24 cellular contexts compared by ENCODE assay signal in genomic region chr15:49236869-49237268, GRCh38.
"Had no signal": no experiment of that assay in that cellular context is flagged by ENCODE, and none has a peak within 500 bp of the region (broad histone marks: within the 10 kb centered on the region; RNA-seq: fewer than 3 reads in every experiment).

No MANE protein-coding gene starts in this region.

- H3K4me3 ChIP-seq: heart left ventricle, left ventricle myocardium inferior, mucosa of descending colon, ovary, psoas muscle had no signal

- H3K4me1 ChIP-seq: psoas muscle had no signal

- H3K27me3 ChIP-seq: heart left ventricle, ovary had no signal

- H3K4me3 Mint-ChIP-seq: activated CD4-positive, alpha-beta memory T cell treated with anti-CD3 and anti-CD28 coated beads for 36 hours; activated CD4-positive, alpha-beta T cell treated with anti-CD3 and anti-CD28 coated beads for 36 hours; activated naive CD8-positive, alpha-beta T cell; activated T-helper 1 cell treated with anti-CD3 and anti-CD28 coated beads, Interleukin-12 subunit alpha, Interleukin-12 subunit beta, Interleukin-2, Interleukin-4 antibody, amounts not matched to agents 30 ng/mL and 10 ng/mL and 1 ng/mL, durations not matched to agents 14 hours and 24 hours and 36 hours; naive B cell; stimulated activated memory B cell treated with anti-CD40 and anti-IgM and Interleukin-4, amounts not matched to agents 10 μg/mL and 1 μg/mL and 100 μg/mL, for 72 hours had no signal

- H3K36me3 ChIP-seq: ovary had no signal

- ATAC-seq: activated CD4-positive, alpha-beta T cell treated with anti-CD3 and anti-CD28 coated beads for 36 hours; heart left ventricle; mucosa of descending colon; psoas muscle; right cardiac atrium; stimulated activated memory B cell treated with anti-CD40 and anti-IgM and Interleukin-4, amounts not matched to agents 10 μg/mL and 1 μg/mL and 100 μg/mL, for 72 hours had no signal

- H3K9me3 ChIP-seq: heart left ventricle, mucosa of descending colon, ovary, psoas muscle had no signal

- H3K27ac Mint-ChIP-seq: activated CD4-positive, alpha-beta memory T cell treated with anti-CD3 and anti-CD28 coated beads for 36 hours; activated CD4-positive, alpha-beta T cell treated with anti-CD3 and anti-CD28 coated beads for 36 hours; activated naive CD8-positive, alpha-beta T cell; activated T-helper 1 cell treated with anti-CD3 and anti-CD28 coated beads, Interleukin-12 subunit alpha, Interleukin-12 subunit beta, Interleukin-2, Interleukin-4 antibody, amounts not matched to agents 30 ng/mL and 10 ng/mL and 1 ng/mL, durations not matched to agents 14 hours and 24 hours and 36 hours; naive B cell; stimulated activated memory B cell treated with anti-CD40 and anti-IgM and Interleukin-4, amounts not matched to agents 10 μg/mL and 1 μg/mL and 100 μg/mL, for 72 hours had no signal

- H3K27me3 Mint-ChIP-seq: activated CD4-positive, alpha-beta memory T cell treated with anti-CD3 and anti-CD28 coated beads for 36 hours; activated CD4-positive, alpha-beta T cell treated with anti-CD3 and anti-CD28 coated beads for 36 hours; activated naive CD8-positive, alpha-beta T cell; brain; naive B cell; stimulated activated memory B cell treated with anti-CD40 and anti-IgM and Interleukin-4, amounts not matched to agents 10 μg/mL and 1 μg/mL and 100 μg/mL, for 72 hours had no signal

- H3K9me3 Mint-ChIP-seq: activated T-helper 1 cell treated with anti-CD3 and anti-CD28 coated beads, Interleukin-12 subunit alpha, Interleukin-12 subunit beta, Interleukin-2, Interleukin-4 antibody, amounts not matched to agents 30 ng/mL and 10 ng/mL and 1 ng/mL, durations not matched to agents 14 hours and 24 hours and 36 hours had no signal

- DNase-seq: activated CD4-positive, alpha-beta memory T cell treated with anti-CD3 and anti-CD28 coated beads for 36 hours; activated CD4-positive, alpha-beta T cell treated with anti-CD3 and anti-CD28 coated beads for 36 hours; activated gamma-delta T cell treated with Interleukin-2 at 50 U/mL for 16 hours; activated T-cell treated with anti-CD3 and anti-CD28 coated beads for 4 hours; amygdala; caudate nucleus; erythroblast; heart left ventricle; kidney glomerular epithelial cell; left ventricle myocardium inferior; mammary epithelial cell; mucosa of descending colon; naive B cell; ovary; psoas muscle; right cardiac atrium; small intestine; stimulated activated CD4-positive, alpha-beta T cell treated with anti-CD3 and anti-CD28 coated beads, Interleukin-4, amount 100 ng/mL, for 4 hours; SW 1271; T-helper 2 cell had no signal

- H3K27ac ChIP-seq: psoas muscle had no signal
